Comparison of ENCODE assay signal across 33 cellular contexts in the genomic region with DNA sequence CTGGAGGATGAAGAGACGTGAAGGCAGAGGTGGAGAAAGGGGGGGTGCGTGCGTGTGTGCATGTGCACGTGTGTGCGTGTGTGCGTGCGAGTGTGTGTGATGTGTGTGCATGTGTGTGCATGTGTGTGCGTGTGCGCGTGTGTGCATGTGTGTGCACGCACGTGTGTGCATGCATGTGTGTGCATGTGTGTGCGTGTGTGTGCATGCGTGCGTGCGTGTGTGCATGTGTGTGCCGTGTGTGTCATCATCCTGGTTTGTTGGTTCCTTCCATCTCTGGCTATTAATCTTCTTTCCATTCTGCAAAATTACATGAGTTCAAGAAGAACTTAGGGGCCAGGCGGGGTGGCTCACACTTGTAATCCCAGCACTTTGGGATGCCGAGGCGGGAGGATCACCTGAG.
"Had no signal": no experiment of that assay in that cellular context is flagged by ENCODE, and none has a peak within 500 bp of the region (broad histone marks: within the 10 kb centered on the region; RNA-seq: fewer than 3 reads in every experiment).

No MANE protein-coding gene starts in this region.

- H3K4me3 Mint-ChIP-seq: activated CD8-positive, alpha-beta T cell treated with anti-CD3 and anti-CD28 coated beads for 36 hours; activated T-cell treated with anti-CD3 and anti-CD28 coated beads, Interleukin-2, amount 50 U/mL, for 4 hours; activated T-helper 17 cell treated with anti-CD3 and anti-CD28 coated beads, Interleukin-2, amount 50 U/mL, for 72 hours; central memory CD8-positive, alpha-beta T cell; mesothelial cell of epicardium; naive B cell; nephron progenitor cell; stimulated activated naive B cell treated with anti-CD40 and anti-IgM and Interleukin-4, amounts not matched to agents 10 μg/mL and 1 μg/mL and 100 μg/mL, for 72 hours; T-helper 17 cell had no signal

- H3K4me3 ChIP-seq: esophagus muscularis mucosa, heart left ventricle, left lung, ovary, prostate gland, sigmoid colon, stomach, thyroid gland had no signal

- H3K9me3 Mint-ChIP-seq: activated CD8-positive, alpha-beta T cell treated with anti-CD3 and anti-CD28 coated beads for 36 hours; central memory CD8-positive, alpha-beta T cell; mesothelial cell of epicardium; nephron progenitor cell had no signal

- H3K36me3 ChIP-seq: esophagus muscularis mucosa, heart left ventricle, left lung, ovary, prostate gland, sigmoid colon, stomach, thyroid gland had no signal

- ATAC-seq: activated CD8-positive, alpha-beta T cell treated with anti-CD3 and anti-CD28 coated beads for 36 hours; activated T-cell treated with anti-CD3 and anti-CD28 coated beads, Interleukin-2, amount 50 U/mL, for 4 hours; activated T-helper 17 cell treated with anti-CD3 and anti-CD28 coated beads, Interleukin-2, amount 50 U/mL, for 72 hours; foreskin keratinocyte; heart left ventricle; left lung; stimulated activated naive B cell treated with anti-CD40 and anti-IgM and Interleukin-4, amounts not matched to agents 10 μg/mL and 1 μg/mL and 100 μg/mL, for 72 hours; T-helper 17 cell had no signal

- H3K27ac ChIP-seq: esophagus muscularis mucosa, foreskin keratinocyte, heart left ventricle, left lung, ovary, prostate gland, sigmoid colon, stomach, thyroid gland had no signal

- H3K36me3 Mint-ChIP-seq: mesothelial cell of epicardium; naive B cell; stimulated activated naive B cell treated with anti-CD40 and anti-IgM and Interleukin-4, amounts not matched to agents 10 μg/mL and 1 μg/mL and 100 μg/mL, for 72 hours had no signal

- H3K4me1 ChIP-seq: esophagus muscularis mucosa, foreskin keratinocyte, heart left ventricle, left lung, prostate gland, sigmoid colon, stomach, thyroid gland had no signal

- H3K27ac Mint-ChIP-seq: activated CD8-positive, alpha-beta T cell treated with anti-CD3 and anti-CD28 coated beads for 36 hours; activated T-helper 17 cell treated with anti-CD3 and anti-CD28 coated beads, Interleukin-2, amount 50 U/mL, for 72 hours; mesothelial cell of epicardium; nephron progenitor cell; stimulated activated naive B cell treated with anti-CD40 and anti-IgM and Interleukin-4, amounts not matched to agents 10 μg/mL and 1 μg/mL and 100 μg/mL, for 72 hours; T-helper 17 cell had no signal

- H3K9me3 ChIP-seq: esophagus muscularis mucosa, heart left ventricle, left lung, ovary, prostate gland, sigmoid colon, stomach, thyroid gland had no signal

- FAIRE-seq: colon, small intestine had no signal

- DNase-seq: activated CD4-positive, alpha-beta T cell treated with anti-CD3 and anti-CD28 coated beads, Interleukin-2, amount 50 U/mL, for 1 hour; activated CD8-positive, alpha-beta T cell treated with anti-CD3 and anti-CD28 coated beads for 36 hours; activated gamma-delta T cell treated with Interleukin-2 at 50 U/mL for 16 hours; activated naive CD4-positive, alpha-beta T cell treated with anti-CD3 and anti-CD28 coated beads, Interleukin-2, amount 50 U/mL, for 16 hours; activated T-cell treated with anti-CD3 and anti-CD28 coated beads, Interleukin-2, amount 50 U/mL, for 4 hours; amniotic stem cell; dermis blood vessel endothelial cell; effector CD4-positive, alpha-beta T cell; foreskin keratinocyte; heart left ventricle; hypothalamus; kidney glomerular epithelial cell; left lung; mammary epithelial cell; naive B cell; nephron progenitor cell; ovary; retina; sigmoid colon; small intestine; stimulated activated CD4-positive, alpha-beta T cell treated with anti-CD3 and anti-CD28 coated beads, Interleukin-1b, Interleukin-23, amount 100 ng/mL, for 48 hours; stimulated activated CD4-positive, alpha-beta T cell treated with anti-CD3 and anti-CD28 coated beads, Interleukin-4, amount 100 ng/mL, for 4 hours; stimulated activated naive B cell treated with anti-CD40 and anti-IgM and Interleukin-4, amounts not matched to agents 10 μg/mL and 1 μg/mL and 100 μg/mL, for 72 hours; stomach; T-helper 17 cell; T1000; thyroid gland had no signal

- H3K4me1 Mint-ChIP-seq: central memory CD8-positive, alpha-beta T cell; naive B cell; stimulated activated naive B cell treated with anti-CD40 and anti-IgM and Interleukin-4, amounts not matched to agents 10 μg/mL and 1 μg/mL and 100 μg/mL, for 72 hours; T-helper 17 cell had no signal

- H3K27me3 ChIP-seq: foreskin keratinocyte, ovary, thyroid gland had no signal
